Comparison of ENCODE assay signal across 2 cellular contexts in genomic region chr12:29574500-29574899, GRCh38.
TF ChIP-seq lines count a peak whose summit lies in the region.

No MANE protein-coding gene starts in this region.

TF ChIP-seq in HepG2, 621 proteins besides CTCF, POLR2A, EP300 and RAD21 (continued from another document):
- TF ChIP-seq MLXIP (CRISPR knock-in tag; IDR thresholded peaks at IDR 0.05; ENCODE audit: borderline replicate concordance) (no peak), TMF1 (CRISPR knock-in tag; IDR thresholded peaks at IDR 0.05; ENCODE audit: low read depth) (no peak), NFYB (CRISPR knock-in tag; IDR thresholded peaks at IDR 0.05) (no peak), STAT6 (CRISPR knock-in tag; IDR thresholded peaks at IDR 0.05; ENCODE audit: borderline replicate concordance) (no peak), ZUFSP (CRISPR knock-in tag; IDR thresholded peaks at IDR 0.05; ENCODE audit: borderline replicate concordance) (no peak), ZNF282 (IDR thresholded peaks at IDR 0.05; ENCODE audit: partially characterized antibody) (no peak), ZNF619 (CRISPR knock-in tag; IDR thresholded peaks at IDR 0.05) (no peak), TBX2 (CRISPR knock-in tag; IDR thresholded peaks at IDR 0.05; ENCODE audit: borderline replicate concordance) (no peak), ZNF530 (CRISPR knock-in tag; IDR thresholded peaks at IDR 0.05; ENCODE audit: low read depth) (no peak), HNRNPK (IDR thresholded peaks at IDR 0.05; ENCODE audit: low read depth, low read length, poor library complexity, severe bottlenecking) (no peak), ZNF296 (CRISPR knock-in tag; conservative IDR thresholded peaks at IDR 0.05) (no peak), MTA3 (CRISPR knock-in tag; IDR thresholded peaks at IDR 0.05) (no peak), HOXA7 (CRISPR knock-in tag; IDR thresholded peaks at IDR 0.05) (no peak), CENPX (CRISPR knock-in tag; IDR thresholded peaks at IDR 0.05) (no peak), ZNF816 (CRISPR knock-in tag; IDR thresholded peaks at IDR 0.05; ENCODE audit: borderline replicate concordance) (no peak)

TF ChIP-seq in WTC11, 78 proteins besides CTCF, POLR2A, EP300 and RAD21 (continued from another document):
- TF ChIP-seq ZNF281 (CRISPR knock-in tag; IDR thresholded peaks at IDR 0.05) (no peak), OVOL2 (CRISPR knock-in tag; IDR thresholded peaks at IDR 0.05; ENCODE audit: borderline replicate concordance) (no peak), ZNF396 (CRISPR knock-in tag; IDR thresholded peaks at IDR 0.05; ENCODE audit: borderline replicate concordance) (no peak), ZNF232 (CRISPR knock-in tag; IDR thresholded peaks at IDR 0.05) (no peak), IRF2 (CRISPR knock-in tag; IDR thresholded peaks at IDR 0.05; ENCODE audit: borderline replicate concordance, low read depth) (no peak), USF1 (CRISPR knock-in tag; IDR thresholded peaks at IDR 0.05) (no peak), SMAD3 (CRISPR knock-in tag; IDR thresholded peaks at IDR 0.05; ENCODE audit: borderline replicate concordance) (no peak), PRDM15 (CRISPR knock-in tag; IDR thresholded peaks at IDR 0.05) (no peak)
